In genomic region chr17:64538508-64539120, GRCh38 we compare ENCODE assay signal across 14 cellular contexts. TPM values are rescaled to one million over a fixed set of nuclear protein-coding genes. Genes with fewer than 3 reads are reported as not detected.
A peak's percentile ranks its signal among the peaks of the same experiment; 100 is the strongest.
DNase-seq lines count a peak whose midpoint lies in the region; ATAC-seq and TF ChIP-seq lines count a peak whose summit lies in the region.
"Had no signal": no experiment of that assay in that cellular context is flagged by ENCODE, and none has a peak within 500 bp of the region (broad histone marks: within the 10 kb centered on the region; RNA-seq: fewer than 3 reads in every experiment).

No MANE protein-coding gene starts in this region.

- TF ChIP-seq CTCF in left ventricle myocardium inferior (IDR thresholded peaks at IDR 0.05; ENCODE audit: borderline replicate concordance) (no peak), heart left ventricle (IDR thresholded peaks at IDR 0.05) (no peak)

- no peaks in the 10 kb centered on the region for H3K9me3 ChIP-seq in left ventricle myocardium inferior (replicated peaks)
- H3K9me3 ChIP-seq in T-helper 17 cell (ENCODE audit: control insufficient read depth, low read length, poor library complexity, severe bottlenecking), result no peaks in the 10 kb centered on the region
- H3K9me3 ChIP-seq in heart left ventricle, result no peaks in the 10 kb centered on the region
- H3K9me3 ChIP-seq: gastroesophageal sphincter, HAP-1 had no signal

- TF ChIP-seq POLR2A in heart left ventricle (IDR thresholded peaks at IDR 0.05), result no peak

- ATAC-seq in Right ventricle myocardium inferior (peak; percentile 29), T-helper 17 cell (no peak), heart left ventricle (peak in 3 of 4 donors; percentile 24 to 54 (median 53)), GM18907 (IDR thresholded peaks at IDR 0.05; ENCODE audit: unreplicated experiment) (no peak)
- ATAC-seq in stimulated activated naive CD8-positive, alpha-beta T cell treated with anti-CD3 and anti-CD28 coated beads, Interleukin-15, amount 100 ng/mL, for 72 hours, result no peak
- ATAC-seq: gastroesophageal sphincter had no signal

- peaks cover 15% of the 10 kb centered on the region for H3K36me3 Mint-ChIP-seq in T-helper 17 cell (ENCODE audit: low read depth)

- intact Hi-C loops in Right ventricle myocardium inferior (cut with DNase I) (no loop called here), left ventricle myocardium inferior (cut with micrococcal nuclease) (no loop called here), heart left ventricle (cut with DNase I) (loop anchor here in 1 of 10 donors (10.0 kb wide), 1 partner anchor 106 kb away; no protein-coding TSS in a partner anchor)

- H3K27me3 Mint-ChIP-seq in T-helper 17 cell, result no peaks in the 10 kb centered on the region
- no peaks in the 10 kb centered on the region for H3K27me3 Mint-ChIP-seq in stimulated activated naive CD8-positive, alpha-beta T cell treated with anti-CD3 and anti-CD28 coated beads, Interleukin-15, amount 100 ng/mL, for 72 hours
- H3K27me3 Mint-ChIP-seq: B cell had no signal

- no peaks in the 10 kb centered on the region for H3K4me1 ChIP-seq in left ventricle myocardium inferior
- H3K4me1 ChIP-seq in heart left ventricle, result no peaks in the 10 kb centered on the region
- H3K4me1 ChIP-seq: gastroesophageal sphincter, HAP-1 had no signal

- no peaks in the 10 kb centered on the region for H3K9me3 Mint-ChIP-seq in stimulated activated naive CD8-positive, alpha-beta T cell treated with anti-CD3 and anti-CD28 coated beads, Interleukin-15, amount 100 ng/mL, for 72 hours

- 77 to 90% (median 84%) methylated on average over 7 of the region's 7 CpGs for whole genome bisulfite sequencing in heart left ventricle, 4 donors

- no peak for DNase-seq in Right ventricle myocardium inferior (ENCODE audit: missing footprints)
- no peak for DNase-seq in left ventricle myocardium inferior
- no peak for DNase-seq in T-helper 17 cell
- no peak for DNase-seq in heart left ventricle
- no peak for DNase-seq in stimulated activated naive CD8-positive, alpha-beta T cell treated with anti-CD3 and anti-CD28 coated beads, Interleukin-15, amount 100 ng/mL, for 72 hours
- DNase-seq in cerebellar nuclear complex (lab: John Stamatoyannopoulos, UW), result no peak
- DNase-seq in NCI-H345 treated with DMSO at 0.1 percent for 48 hours (lab: John Stamatoyannopoulos, UW; ENCODE audit: unreplicated experiment), result no peak
- DNase-seq: activated CD4-positive, CD25-positive, alpha-beta regulatory T cell; retina; stimulated activated CD4-positive, alpha-beta T cell treated with anti-CD3 and anti-CD28 coated beads, Interleukin-2, amount 100 ng/mL, for 48 hours had no signal

- H3K27ac Mint-ChIP-seq in T-helper 17 cell, result peak overlapping the region; percentile 94
- H3K27ac Mint-ChIP-seq in stimulated activated naive CD8-positive, alpha-beta T cell treated with anti-CD3 and anti-CD28 coated beads, Interleukin-15, amount 100 ng/mL, for 72 hours, result peak overlapping the region; percentile 49 to 79
- H3K27ac Mint-ChIP-seq: B cell had no signal

- peaks cover 85% of the 10 kb centered on the region for H3K36me3 ChIP-seq in left ventricle myocardium inferior
- H3K36me3 ChIP-seq in heart left ventricle, result peaks cover 0 to 99% (median 91%) of the 10 kb centered on the region in 9 donors

- H3K4me3 ChIP-seq in left ventricle myocardium inferior, result no peak overlapping the region
- H3K4me3 ChIP-seq in heart left ventricle, result no peak overlapping the region
- H3K4me3 ChIP-seq: gastroesophageal sphincter, HAP-1 had no signal

- peaks cover 16% of the 10 kb centered on the region for H3K4me1 Mint-ChIP-seq in T-helper 17 cell
- peaks cover 11% of the 10 kb centered on the region for H3K4me1 Mint-ChIP-seq in stimulated activated naive CD8-positive, alpha-beta T cell treated with anti-CD3 and anti-CD28 coated beads, Interleukin-15, amount 100 ng/mL, for 72 hours
- H3K4me1 Mint-ChIP-seq: B cell had no signal

- H3K27ac ChIP-seq in left ventricle myocardium inferior (replicated peaks), result no peak overlapping the region
- H3K27ac ChIP-seq in heart left ventricle, result no peak overlapping the region

- H3K4me3 Mint-ChIP-seq in T-helper 17 cell, result no peak overlapping the region
- no peak overlapping the region for H3K4me3 Mint-ChIP-seq in stimulated activated naive CD8-positive, alpha-beta T cell treated with anti-CD3 and anti-CD28 coated beads, Interleukin-15, amount 100 ng/mL, for 72 hours
- H3K4me3 Mint-ChIP-seq: B cell had no signal

- H3K27me3 ChIP-seq in left ventricle myocardium inferior (ENCODE audit: low read depth), result no peaks in the 10 kb centered on the region
- H3K27me3 ChIP-seq in heart left ventricle, result no peaks in the 10 kb centered on the region
- H3K27me3 ChIP-seq: gastroesophageal sphincter had no signal

RNA-seq across cellular contexts. Expression of gene CEP95, which starts 31.8 kb away (rescaled TPM):
- total RNA-seq in Right ventricle myocardium inferior (14.7 TPM), left ventricle myocardium inferior (10.1 TPM), T-helper 17 cell (100 to 1,000 TPM; 130 to 143 TPM), heart left ventricle (10 to 100 TPM in 7 of 9 donors, 1 to 10 TPM in 2; 9.4 to 25.1 (median 13.1) TPM)
- 10 to 100 TPM; 10.6 to 15.4 TPM for polyA plus RNA-seq in heart left ventricle

RNA-seq across cellular contexts. Expression of gene DDX5, which starts 32.5 kb away (rescaled TPM):
- total RNA-seq in Right ventricle myocardium inferior, result 321 TPM
- 326 TPM for total RNA-seq in left ventricle myocardium inferior
- 1,000 to 10,000 TPM; 2,533 to 2,679 TPM for total RNA-seq in T-helper 17 cell
- total RNA-seq in heart left ventricle, result 100 to 1,000 TPM; 183 to 521 (median 332) TPM
- 100 to 1,000 TPM; 254 to 382 TPM for polyA plus RNA-seq in heart left ventricle

RNA-seq across cellular contexts. Expression of gene POLG2, which starts 41.8 kb away (rescaled TPM):
- total RNA-seq in Right ventricle myocardium inferior (8.2 TPM), left ventricle myocardium inferior (9.7 TPM), T-helper 17 cell (10 to 100 TPM; 37.1 to 39.0 TPM), heart left ventricle (1 to 10 TPM; 1.4 to 8.7 (median 5.7) TPM)
- polyA plus RNA-seq in heart left ventricle, result 1 to 10 TPM; 5.4 to 5.9 TPM

Comparison
In these comparisons a context has a peak if more than half of its experiments do, and no peak if none do; other contexts are left out.
1. ATAC-seq: peak in Right ventricle myocardium inferior (single experiment) and heart left ventricle (3 of 4); none in T-helper 17 cell (single experiment), stimulated activated naive CD8-positive, alpha-beta T cell treated with anti-CD3 and anti-CD28 coated beads, Interleukin-15, amount 100 ng/mL, for 72 hours (single experiment) and GM18907 (single experiment).